Comparison of ENCODE assay signal across 8 cellular contexts in genomic region chr3:108588616-108589015, GRCh38. TPM values are rescaled to one million over a fixed set of nuclear protein-coding genes. Genes with fewer than 3 reads are reported as not detected.
A peak's percentile ranks its signal among the peaks of the same experiment; 100 is the strongest.
DNase-seq lines count a peak whose midpoint lies in the region; ATAC-seq and TF ChIP-seq lines count a peak whose summit lies in the region.

No MANE protein-coding gene starts in this region.

- peak overlapping the region; percentile 74 for H3K4me2 ChIP-seq in DOHH2 (ENCODE audit: low read length)

- H3K4me3 ChIP-seq in DOHH2 (ENCODE audit: low read length), result peak overlapping the region; percentile 90
- H3K4me3 ChIP-seq in ectodermal cell (ENCODE audit: insufficient read depth, low read depth, low read length), result peak overlapping the region; percentile 89
- peak overlapping the region; percentile 73 to 82 for H3K4me3 ChIP-seq in neutrophil (ENCODE audit: low read depth in 1 of 2, low read length in 1 of 2)

- no peak for ATAC-seq in activated CD4-positive, CD25-positive, alpha-beta regulatory T cell treated with anti-CD3 and anti-CD28 coated beads, Interleukin-2, amount 50 U/mL, for 24 hours

- no peaks in the 10 kb centered on the region for H3F3A ChIP-seq in DOHH2 (ENCODE audit: control insufficient read depth, insufficient read depth)

- no peaks in the 10 kb centered on the region for H3K9me2 ChIP-seq in DOHH2 (replicated peaks; ENCODE audit: control insufficient read depth, low read length)

- H3K9me3 ChIP-seq in DOHH2 (ENCODE audit: control insufficient read depth, insufficient read depth, low read length), result no peaks in the 10 kb centered on the region
- no peaks in the 10 kb centered on the region for H3K9me3 ChIP-seq in ectodermal cell (ENCODE audit: control insufficient read depth, low read length)
- no peaks in the 10 kb centered on the region for H3K9me3 ChIP-seq in neutrophil

- H4K20me1 ChIP-seq in DOHH2 (ENCODE audit: control insufficient read depth, insufficient read depth, low read depth, low read length), result peaks cover 13% of the 10 kb centered on the region

- DNase-seq in NOMO-1 treated with DMSO at 0.1 percent for 48 hours (lab: John Stamatoyannopoulos, UW; ENCODE audit: unreplicated experiment), result peak; percentile 75
- DNase-seq in stimulated activated CD4-positive, alpha-beta T cell treated with anti-CD3 and anti-CD28 coated beads, Interleukin-2, amount 100 ng/mL, for 24 hours, result no peak
- DNase-seq in effector CD8-positive, alpha-beta T cell (lab: John Stamatoyannopoulos, UW), result no peak
- DNase-seq in activated effector memory CD4-positive, alpha-beta T cell treated with Interleukin-2 at 50 U/mL for 16 hours, result no peak

- H3K36me3 ChIP-seq in DOHH2 (ENCODE audit: control insufficient read depth, low read length) (peaks cover 53% of the 10 kb centered on the region), ectodermal cell (ENCODE audit: control insufficient read depth, insufficient read depth, low read length) (no peaks in the 10 kb centered on the region), neutrophil (peaks cover 3% of the 10 kb centered on the region)

- WGBS in ectodermal cell, 2 experiments, result 0 to 2% methylated on average over 7 to 10 of the region's 10 CpGs

- H3K4me1 ChIP-seq in DOHH2 (ENCODE audit: control insufficient read depth, low read length), result peaks cover 35% of the 10 kb centered on the region
- H3K4me1 ChIP-seq in ectodermal cell (ENCODE audit: control insufficient read depth, insufficient read depth, low read length), result peaks cover 11% of the 10 kb centered on the region
- peaks cover 22 to 24% of the 10 kb centered on the region in 2 experiments for H3K4me1 ChIP-seq in neutrophil (ENCODE audit: control insufficient read depth in 1 of 2, insufficient read depth in 1 of 2, low read depth in 1 of 2, low read length in 1 of 2)

- TF ChIP-seq CTCF in DOHH2 (IDR thresholded peaks at IDR 0.05; ENCODE audit: low read depth, low read length, poor library complexity, severe bottlenecking) (no peak), neutrophil (IDR thresholded peaks at IDR 0.05) (no peak)

- H3K79me2 ChIP-seq in DOHH2 (ENCODE audit: control insufficient read depth, low read length), result peaks cover 91% of the 10 kb centered on the region

- H3K27me3 ChIP-seq in DOHH2 (ENCODE audit: control insufficient read depth, low read length), result no peaks in the 10 kb centered on the region
- H3K27me3 ChIP-seq in ectodermal cell (ENCODE audit: control insufficient read depth, insufficient read depth, low read length, poor library complexity, severe bottlenecking), result no peaks in the 10 kb centered on the region
- H3K27me3 ChIP-seq in neutrophil, result no peaks in the 10 kb centered on the region

- H3K27ac ChIP-seq in DOHH2 (ENCODE audit: low read depth, low read length), result peak overlapping the region; percentile 74
- H3K27ac ChIP-seq in ectodermal cell (ENCODE audit: insufficient read depth, low read depth, low read length, poor library complexity, severe bottlenecking), result peak overlapping the region; percentile 98
- H3K27ac ChIP-seq in neutrophil, result peak overlapping the region; percentile 89

RNA-seq across cellular contexts. Expression of gene CIP2A, which starts 0.6 kb away (rescaled TPM):
- 32.0 TPM for polyA plus RNA-seq in ectodermal cell (2013, experiment 1 of 4)
- 31.2 TPM for polyA plus RNA-seq in ectodermal cell (2013, experiment 2 of 4)
- polyA plus RNA-seq in ectodermal cell (2013, experiment 3 of 4), result 29.0 TPM
- polyA plus RNA-seq in ectodermal cell (2013, experiment 4 of 4), result 29.9 TPM

RNA-seq across cellular contexts. Expression of gene DZIP3, which starts 0.9 kb away (rescaled TPM):
- 39.6 TPM for polyA plus RNA-seq in ectodermal cell (2013, experiment 1 of 4)
- 43.8 TPM for polyA plus RNA-seq in ectodermal cell (2013, experiment 2 of 4)
- 36.4 TPM for polyA plus RNA-seq in ectodermal cell (2013, experiment 3 of 4)
- polyA plus RNA-seq in ectodermal cell (2013, experiment 4 of 4), result 42.2 TPM
